13 cellular contexts compared by ENCODE assay signal in genomic region chr20:57583289-57584257, GRCh38. TPM values are rescaled to one million over a fixed set of nuclear protein-coding genes. Genes with fewer than 3 reads are reported as not detected.
DNase-seq lines count a peak whose midpoint lies in the region; ATAC-seq and TF ChIP-seq lines count a peak whose summit lies in the region.
"Had no signal": no experiment of that assay in that cellular context is flagged by ENCODE, and none has a peak within 500 bp of the region (broad histone marks: within the 10 kb centered on the region; RNA-seq: fewer than 3 reads in every experiment).

No MANE protein-coding gene starts in this region.

- peaks cover 10% of the 10 kb centered on the region for H3K9me3 ChIP-seq in left ventricle myocardium inferior (replicated peaks)
- peaks cover 0 to 7% (median 0%) of the 10 kb centered on the region in 4 donors for H3K9me3 ChIP-seq in esophagus muscularis mucosa
- no peaks in the 10 kb centered on the region for H3K9me3 ChIP-seq in parathyroid adenoma (ENCODE audit: control insufficient read depth, low read length)
- no peaks in the 10 kb centered on the region for H3K9me3 ChIP-seq in vagina
- H3K9me3 ChIP-seq: prostate gland had no signal

- TF ChIP-seq EP300 in esophagus muscularis mucosa (IDR thresholded peaks at IDR 0.05) = no peak

- H3K27ac ChIP-seq in left ventricle myocardium inferior (replicated peaks) (peak overlapping the region; percentile 62), esophagus muscularis mucosa (replicated peaks in 1 of 4) (peak overlapping the region; percentile 69 to 85 (median 74)), parathyroid adenoma (peak overlapping the region; percentile 66), vagina (peak overlapping the region; percentile 69)

- H3K27me3 ChIP-seq in left ventricle myocardium inferior (ENCODE audit: low read depth) (peaks cover 97% of the 10 kb centered on the region), esophagus muscularis mucosa (peaks cover 0 to 39% (median 0%) of the 10 kb centered on the region in 4 donors), parathyroid adenoma (ENCODE audit: control insufficient read depth, insufficient read depth, low read length) (no peaks in the 10 kb centered on the region), vagina (no peaks in the 10 kb centered on the region)

- H3K79me2 ChIP-seq in parathyroid adenoma = no peaks in the 10 kb centered on the region

- H3K4me1 ChIP-seq in left ventricle myocardium inferior (no peaks in the 10 kb centered on the region), esophagus muscularis mucosa (peaks cover 2 to 62% (median 58%) of the 10 kb centered on the region in 4 donors), parathyroid adenoma (no peaks in the 10 kb centered on the region), vagina (peaks cover 20% of the 10 kb centered on the region)
- H3K4me1 ChIP-seq: prostate gland had no signal

- no peaks in the 10 kb centered on the region for H3K36me3 ChIP-seq in left ventricle myocardium inferior
- no peaks in the 10 kb centered on the region for H3K36me3 ChIP-seq in esophagus muscularis mucosa
- H3K36me3 ChIP-seq in parathyroid adenoma (ENCODE audit: control insufficient read depth, insufficient read depth, low read length) = no peaks in the 10 kb centered on the region
- no peaks in the 10 kb centered on the region for H3K36me3 ChIP-seq in vagina
- H3K36me3 ChIP-seq: prostate gland had no signal

- ATAC-seq in left lobe of liver (no peak), HG03045 (IDR thresholded peaks at IDR 0.05; ENCODE audit: unreplicated experiment) (no peak)
- ATAC-seq: activated CD8-positive, alpha-beta memory T cell treated with anti-CD3 and anti-CD28 coated beads, Interleukin-2, amount 10 ng/mL, durations not matched to agents 7 days and 5 days had no signal

- TF ChIP-seq POLR2A in esophagus muscularis mucosa (IDR thresholded peaks at IDR 0.05; ENCODE audit: low read depth) = no peak
- TF ChIP-seq POLR2A in vagina (IDR thresholded peaks at IDR 0.05) = no peak

- no peak for TF ChIP-seq CTCF in left ventricle myocardium inferior (IDR thresholded peaks at IDR 0.05; ENCODE audit: borderline replicate concordance)
- no peak for TF ChIP-seq CTCF in esophagus muscularis mucosa (IDR thresholded peaks at IDR 0.05)
- TF ChIP-seq CTCF in parathyroid adenoma (IDR thresholded peaks at IDR 0.05) = no peak
- no peak for TF ChIP-seq CTCF in vagina (IDR thresholded peaks at IDR 0.05)

- DNase-seq in left ventricle myocardium inferior = no peak
- no peak for DNase-seq in cardiac septum (ENCODE audit: low spot score)
- DNase-seq in esophagus muscularis mucosa (ENCODE audit: extremely low spot score) = no peak
- no peak for DNase-seq in vagina (ENCODE audit: extremely low spot score in 2 of 2)
- no peak for DNase-seq in NCI-H1930 (lab: John Stamatoyannopoulos, UW)
- no peak for DNase-seq in left lobe of liver (ENCODE audit: low spot score)
- DNase-seq: activated CD8-positive, alpha-beta memory T cell treated with anti-CD3 and anti-CD28 coated beads, Interleukin-2, amount 10 ng/mL, durations not matched to agents 7 days and 5 days; cerebellar nuclear complex; GF-D8; KBM-7 had no signal

- H3K4me3 ChIP-seq in left ventricle myocardium inferior (no peak overlapping the region), esophagus muscularis mucosa (no peak overlapping the region), parathyroid adenoma (ENCODE audit: low read depth, low read length) (no peak overlapping the region), vagina (no peak overlapping the region)
- H3K4me3 ChIP-seq: prostate gland had no signal

- intact Hi-C loops in left ventricle myocardium inferior (cut with micrococcal nuclease) = no loop called here
- intact Hi-C loops in cardiac septum (cut with DNase I) = no loop called here
- intact Hi-C loops in esophagus muscularis mucosa (cut with DNase I) = no loop called here
- intact Hi-C loops in vagina (cut with DNase I) = no loop called here

- no peak overlapping the region for H3K4me2 ChIP-seq in parathyroid adenoma (ENCODE audit: low read length)

- no peak overlapping the region for H2AFZ ChIP-seq in parathyroid adenoma

- 89% methylated on average over 15 of the region's 18 CpGs for WGBS in esophagus muscularis mucosa

- no peak overlapping the region for H3K9ac ChIP-seq in parathyroid adenoma

RNA-seq across cellular contexts. Expression of gene PCK1, which starts 22.7 kb away (rescaled TPM):
- total RNA-seq in left ventricle myocardium inferior (0.25 TPM), cardiac septum (0.48 TPM), esophagus muscularis mucosa (under 1 TPM in 3 of 4 donors, not detected in 1; under 0.01 to 0.63 (median 0.06) TPM), vagina (13.0 TPM), left lobe of liver (1,004 TPM)
- total RNA-seq: activated CD8-positive, alpha-beta memory T cell treated with anti-CD3 and anti-CD28 coated beads, Interleukin-2, amount 10 ng/mL, durations not matched to agents 7 days and 5 days had no signal

RNA-seq across cellular contexts. Expression of gene ZBP1, which starts 36.7 kb away (rescaled TPM):
- total RNA-seq in left ventricle myocardium inferior (not detected), cardiac septum (0.43 TPM), esophagus muscularis mucosa (under 1 TPM in 2 of 4 donors, not detected in 2; 0.33 to 0.75 TPM), vagina (0.74 TPM), left lobe of liver (0.08 TPM)

RNA-seq across cellular contexts. Expression of gene CTCFL, which starts 58.6 kb away (rescaled TPM):
- not detected for total RNA-seq in left ventricle myocardium inferior
- not detected for total RNA-seq in cardiac septum
- total RNA-seq in esophagus muscularis mucosa = not detected
- total RNA-seq in vagina = not detected
- 0.15 TPM for total RNA-seq in left lobe of liver
- total RNA-seq: activated CD8-positive, alpha-beta memory T cell treated with anti-CD3 and anti-CD28 coated beads, Interleukin-2, amount 10 ng/mL, durations not matched to agents 7 days and 5 days had no signal

Comparison
In these comparisons a context has a peak if more than half of its experiments do, and no peak if none do; other contexts are left out.
1. RNA of gene PCK1, which starts 22.7 kb away (total RNA-seq): 1,004 TPM in left lobe of liver (single experiment); 13.0 TPM in vagina (single experiment), 0.48 TPM in cardiac septum (single experiment), 0.25 TPM in left ventricle myocardium inferior (single experiment) and under 0.01 to 0.63 TPM in esophagus muscularis mucosa; every median in the first group is over 10 times any median in the second.
2. Peak in every context shown above with its lines, with median percentiles within 50 percentile points of each other: H3K27ac ChIP-seq.